Comparison of ENCODE assay signal across 15 cellular contexts in genomic region chr5:42366051-42366450, GRCh38. TPM values are rescaled to one million over a fixed set of nuclear protein-coding genes. Genes with fewer than 3 reads are reported as not detected.
"Had no signal": no experiment of that assay in that cellular context is flagged by ENCODE, and none has a peak within 500 bp of the region (broad histone marks: within the 10 kb centered on the region; RNA-seq: fewer than 3 reads in every experiment).

No MANE protein-coding gene starts in this region.

- H3K27ac ChIP-seq: body of pancreas, hepatocyte, thoracic aorta had no signal

- H3K36me3 ChIP-seq: thoracic aorta had no signal

- H3K4me1 ChIP-seq: body of pancreas had no signal

- H3K27me3 ChIP-seq: body of pancreas had no signal

- H3K79me2 ChIP-seq: hepatocyte had no signal

- DNase-seq: activated B cell treated with CpG ODN at 0.5 μM for 24 hours; activated CD4-positive, alpha-beta T cell treated with anti-CD3 and anti-CD28 coated beads, Interleukin-2, amount 10 ng/mL, durations not matched to agents 7 days and 5 days; activated naive CD4-positive, alpha-beta T cell treated with anti-CD3 and anti-CD28 coated beads, Interleukin-2, amount 50 U/mL, for 16 hours; activated T-cell treated with anti-CD3 and anti-CD28 coated beads for 4 hours; body of pancreas; kidney; left ventricle myocardium superior; mesenchymal stem cell; stimulated activated CD4-positive, alpha-beta T cell treated with anti-CD3 and anti-CD28 coated beads, Interleukin-15, amount 100 ng/mL, for 24 hours; stimulated activated CD4-positive, alpha-beta T cell treated with anti-CD3 and anti-CD28 coated beads, Interleukin-4, amount 100 ng/mL, for 4 hours; stimulated activated naive CD8-positive, alpha-beta T cell treated with anti-CD3 and anti-CD28 coated beads, Interleukin-15, amount 100 ng/mL, for 72 hours had no signal

- H2AFZ ChIP-seq: hepatocyte had no signal

- H3K9me3 ChIP-seq: body of pancreas, thoracic aorta had no signal

- H3K4me3 ChIP-seq: body of pancreas, hepatocyte, thoracic aorta had no signal

- FAIRE-seq: kidney had no signal

- ATAC-seq: body of pancreas; left ventricle myocardium superior; stimulated activated naive CD8-positive, alpha-beta T cell treated with anti-CD3 and anti-CD28 coated beads, Interleukin-15, amount 100 ng/mL, for 72 hours had no signal

- H3K4me2 ChIP-seq: hepatocyte had no signal

RNA-seq across cellular contexts. Expression of gene GHR, which starts 57.2 kb away (rescaled TPM):
- total RNA-seq: activated B cell treated with CpG ODN at 0.5 μM for 24 hours; activated CD4-positive, alpha-beta T cell treated with anti-CD3 and anti-CD28 coated beads, Interleukin-2, amount 10 ng/mL, durations not matched to agents 7 days and 5 days; activated CD8-positive, alpha-beta memory T cell treated with anti-CD3 and anti-CD28 coated beads for 36 hours; activated T-helper 2 cell treated with anti-CD3 and anti-CD28 coated beads, Interferon-gamma antibody, Interleukin-2, Interleukin-4, amounts not matched to agents 10 μg/mL and 5 μg/mL and 100 μg/mL, durations not matched to agents 14 hours and 24 hours and 36 hours had no signal
